In genomic region chr5:72648511-72648910, GRCh38 we compare ENCODE assay signal across 19 cellular contexts.
A peak's percentile ranks its signal among the peaks of the same experiment; 100 is the strongest.
DNase-seq lines count a peak whose midpoint lies in the region; FAIRE-seq lines count a peak whose summit lies in the region.
"Had no signal": no experiment of that assay in that cellular context is flagged by ENCODE, and none has a peak within 500 bp of the region (broad histone marks: within the 10 kb centered on the region; RNA-seq: fewer than 3 reads in every experiment).

No MANE protein-coding gene starts in this region.

- H2BK5ac ChIP-seq in trophoblast cell (ENCODE audit: low read depth, low read length, poor library complexity): peak overlapping the region; percentile 11

- H3K23ac ChIP-seq in trophoblast cell (ENCODE audit: low read length): no peak overlapping the region

- no peak overlapping the region for H2AK5ac ChIP-seq in trophoblast cell (ENCODE audit: low read length)

- peak overlapping the region; percentile 43 for H3K27ac ChIP-seq in trophoblast cell (ENCODE audit: low read depth, low read length)
- H3K27ac ChIP-seq: left lung had no signal

- H3K4me2 ChIP-seq in trophoblast cell (ENCODE audit: low read length): no peak overlapping the region

- peak overlapping the region; percentile 8 for H2BK12ac ChIP-seq in trophoblast cell (ENCODE audit: low read length)

- H2AFZ ChIP-seq in trophoblast cell (ENCODE audit: insufficient read depth, low read length, poor library complexity): no peak overlapping the region

- H3K18ac ChIP-seq in trophoblast cell (ENCODE audit: low read length): no peak overlapping the region

- no peak for FAIRE-seq in RCC 7860 (lab: Jason Lieb, UNC)
- FAIRE-seq: D721Med, small intestine had no signal

- peaks cover 33 to 35% of the 10 kb centered on the region in 2 experiments for H3K4me1 ChIP-seq in trophoblast cell (ENCODE audit: control insufficient read depth in 1 of 2, insufficient read depth in 2 of 2, low read length in 2 of 2)
- H3K4me1 ChIP-seq: left lung had no signal

- WGBS in trophoblast cell (ENCODE audit: extremely low coverage, insufficient coverage, insufficient read length): no CpG with 5 or more reads among the region's 1 CpG

- no peak overlapping the region for H4K8ac ChIP-seq in trophoblast cell (ENCODE audit: low read depth, low read length)

- H3K79me2 ChIP-seq in trophoblast cell (ENCODE audit: control insufficient read depth, insufficient read depth, low read length, poor library complexity): peaks cover 2% of the 10 kb centered on the region

- H3K36me3 ChIP-seq in trophoblast cell (ENCODE audit: control insufficient read depth in 1 of 2, insufficient read depth in 2 of 2, low read length in 2 of 2): no peaks in the 10 kb centered on the region
- H3K36me3 ChIP-seq: left lung had no signal

- no peaks in the 10 kb centered on the region for H3K27me3 ChIP-seq in trophoblast cell (ENCODE audit: insufficient read depth, low read length)
- H3K27me3 ChIP-seq: left lung had no signal

- H3K4ac ChIP-seq in trophoblast cell (ENCODE audit: low read depth, low read length): no peak overlapping the region

- no peak overlapping the region for H2BK120ac ChIP-seq in trophoblast cell (ENCODE audit: insufficient read depth, low read length, poor library complexity)

- H4K12ac ChIP-seq in trophoblast cell (ENCODE audit: low read depth, low read length): no peak overlapping the region

- H4K91ac ChIP-seq in trophoblast cell (ENCODE audit: low read depth, low read length): peak overlapping the region; percentile 66

- H3K4me3 ChIP-seq in trophoblast cell (ENCODE audit: low read depth, low read length): no peak overlapping the region
- H3K4me3 ChIP-seq: left lung had no signal

- no peaks in the 10 kb centered on the region for H3K9me3 ChIP-seq in trophoblast cell (ENCODE audit: insufficient read depth, low read depth, low read length)
- H3K9me3 ChIP-seq: left lung had no signal

- DNase-seq in AG20443 (ENCODE audit: low spot score): peak; percentile 27
- DNase-seq in M059J (ENCODE audit: low read depth): peak; percentile 72
- DNase-seq in cerebellum (ENCODE audit: low spot score): peak; percentile 17
- DNase-seq in trophoblast cell: no peak
- no peak for DNase-seq in NK-92 treated with Interleukin-12 subunit alpha and Interleukin-12 subunit beta, amount 100 ng/mL, for 24 hours (lab: John Stamatoyannopoulos, UW)
- DNase-seq in germinal center (ENCODE audit: low spot score): no peak
- DNase-seq in RCC 7860 (ENCODE audit: low spot score): no peak
- no peak for DNase-seq in KG1 (lab: John Stamatoyannopoulos, UW)
- DNase-seq: activated B cell treated with CpG ODN at 0.5 μM for 24 hours; activated effector memory CD4-positive, alpha-beta T cell treated with Interleukin-2 at 50 U/mL for 16 hours; cerebellar nuclear complex; GDM1; GOT3; left lung; NCI-H1048; small intestine; stimulated activated CD4-positive, alpha-beta T cell treated with anti-CD3 and anti-CD28 coated beads, Interleukin-4, amount 100 ng/mL, for 4 hours; stimulated activated CD8-positive, alpha-beta memory T cell treated with anti-CD3 and anti-CD28 coated beads, Interleukin-4, amount 100 ng/mL, for 48 hours had no signal

- H3K9ac ChIP-seq in trophoblast cell (ENCODE audit: low read length): no peak overlapping the region

- H3K79me1 ChIP-seq in trophoblast cell (ENCODE audit: low read length): peaks cover 38% of the 10 kb centered on the region

- no peak overlapping the region for H3K14ac ChIP-seq in trophoblast cell (ENCODE audit: low read length)

Comparison
In these comparisons a context has a peak if more than half of its experiments do, and no peak if none do; other contexts are left out.
1. DNase-seq: peak in AG20443 (single experiment), M059J (single experiment) and cerebellum (single experiment); none in trophoblast cell (0 of 2), NK-92 treated with Interleukin-12 subunit alpha and Interleukin-12 subunit beta, amount 100 ng/mL, for 24 hours (single experiment), germinal center (single experiment), RCC 7860 (single experiment) and KG1 (single experiment).